19 cellular contexts compared by ENCODE assay signal in the genomic region with DNA sequence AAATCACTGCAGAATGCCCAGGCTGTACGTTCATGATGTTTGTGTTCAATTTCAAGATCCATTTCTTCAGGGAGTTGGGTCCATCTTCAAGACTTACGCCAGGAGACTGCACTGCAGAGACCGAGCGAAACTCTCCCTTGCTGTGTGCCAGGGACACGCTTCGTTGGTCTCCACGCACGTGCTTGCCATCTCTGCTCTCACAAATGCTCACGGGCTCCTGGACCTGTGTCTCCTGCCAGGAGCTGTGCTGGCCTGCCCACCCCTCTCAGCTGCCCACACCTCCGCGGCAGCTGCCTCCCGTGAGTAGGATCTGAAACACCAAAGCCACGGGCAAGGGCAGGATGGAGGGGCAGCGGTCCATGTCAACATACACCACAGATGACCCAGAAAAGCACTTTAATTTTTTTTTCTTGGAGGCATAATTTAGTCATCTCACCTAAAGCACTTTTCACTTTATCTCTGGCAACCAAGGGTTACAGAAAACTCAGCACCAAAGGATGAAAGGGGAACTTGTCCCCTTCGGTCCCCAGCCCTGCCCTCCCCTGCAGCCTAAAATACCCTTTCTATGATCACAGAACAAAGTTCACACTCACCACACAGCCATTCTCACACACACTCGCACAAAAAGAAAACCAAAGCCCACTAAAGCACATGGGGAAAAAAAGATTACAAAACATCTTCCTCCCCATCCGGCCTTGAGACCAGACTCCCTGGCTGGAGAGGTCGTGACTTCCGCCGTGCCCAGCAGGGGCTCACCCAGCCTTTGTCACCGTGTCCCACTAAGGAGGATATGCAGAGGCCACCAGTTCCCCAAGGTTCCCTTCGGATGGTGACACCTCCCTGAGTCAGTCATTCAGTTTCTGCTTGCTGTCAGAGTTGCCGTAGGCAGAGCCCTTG.
DNase-seq lines count a peak whose midpoint lies in the region; ATAC-seq, FAIRE-seq and TF ChIP-seq lines count a peak whose summit lies in the region.
"Had no signal": no experiment of that assay in that cellular context is flagged by ENCODE, and none has a peak within 500 bp of the region (broad histone marks: within the 10 kb centered on the region; RNA-seq: fewer than 3 reads in every experiment).

No MANE protein-coding gene starts in this region.

- POLR2A ChIA-PET in GM12878 (lab: Charles Lee), result no interaction called here

- no peak for DNase-seq in T-helper 2 cell treated with Interferon-gamma antibody and Interleukin-4, amounts not matched to agents 5 μg/mL and 100 μg/mL, for 36 hours (ENCODE audit: low spot score)
- DNase-seq in T-helper 2 cell (no peak), GM12878 (ENCODE audit: low read depth, low spot score) (peak; percentile 4), DMS 273 (lab: John Stamatoyannopoulos, UW; ENCODE audit: unreplicated experiment) (no peak), NCI-H1092 (lab: John Stamatoyannopoulos, UW) (no peak)
- peak in 1 of 2 donors; percentile 36 for DNase-seq in stimulated activated effector memory CD8-positive, alpha-beta T cell treated with anti-CD3 and anti-CD28 coated beads, Interleukin-12 subunit alpha, Interleukin-12 subunit beta, amount 100 ng/mL, for 72 hours (ENCODE audit: low spot score in 2 of 2)
- DNase-seq: activated CD8-positive, alpha-beta T cell treated with anti-CD3 and anti-CD28 coated beads for 36 hours; activated naive CD8-positive, alpha-beta T cell treated with anti-CD3 and anti-CD28 coated beads, Interleukin-2, amount 10 ng/mL, durations not matched to agents 7 days and 5 days; EL; foreskin melanocyte; KG1; NCI-H446; small intestine had no signal

- H2AFZ ChIP-seq in GM12878 (ENCODE audit: control insufficient read depth, low read depth, low read length), result no peak overlapping the region

- no peak for TF ChIP-seq RAD21 in GM12878 (IDR thresholded peaks at IDR 0.05; ENCODE audit: insufficient read depth, low read depth, low read length)

- 68% methylated on average over 23 of the region's 23 CpGs for WGBS in GM12878 (ENCODE audit: insufficient coverage, insufficient replicate concordance, low lambda C conversion rate, missing lambda C conversion rate)

- SMC1A ChIA-PET in GM12878 (lab: Charles Lee; ENCODE audit: uncharacterized antibody, unreplicated experiment), result interaction anchor here (0.9 to 1.1 kb wide), 2 partner anchors 235 to 237 kb away, joined by 3 to 4 read pairs; no protein-coding TSS in a partner anchor

- RAD21 ChIA-PET in GM12878 (lab: Charles Lee; ENCODE audit: unreplicated experiment), result interaction anchor here (0.9 kb wide), 1 partner anchor 34 kb away, joined by 3 read pairs; no protein-coding TSS in a partner anchor

- peaks cover 13% of the 10 kb centered on the region for H3K4me1 ChIP-seq in GM12878 (ENCODE audit: control insufficient read depth, insufficient read depth, low read length)
- H3K4me1 ChIP-seq: upper lobe of left lung had no signal

- intact Hi-C loops in GM12878 (cut with micrococcal nuclease; ENCODE audit: unreplicated experiment), result no loop called here

- in situ Hi-C loops in GM12878 (cut with MboI), result loop anchor here (25.0 kb wide), 1 partner anchor 226 kb away; no protein-coding TSS in a partner anchor

- no peaks in the 10 kb centered on the region for H4K20me1 ChIP-seq in GM12878 (ENCODE audit: control insufficient read depth, insufficient read depth)

- no peak for TF ChIP-seq POLR2A in GM12878 (IDR thresholded peaks at IDR 0.05; ENCODE audit: low read depth, low read length)

- no peak for TF ChIP-seq CTCF in GM12878 (IDR thresholded peaks at IDR 0.05 in 2 of 3, conservative IDR thresholded peaks at IDR 0.05 in 1 of 3; ENCODE audit: control insufficient read depth in 2 of 3, extremely low read depth in 1 of 3, insufficient read depth in 1 of 3, low read depth in 3 of 3, low read length in 3 of 3)

- no peaks in the 10 kb centered on the region for H3K9me3 ChIP-seq in GM12878 (replicated peaks; ENCODE audit: control insufficient read depth, insufficient read depth, low read length)
- H3K9me3 ChIP-seq: upper lobe of left lung had no signal

- no peaks in the 10 kb centered on the region; a peak in 2 of 4 replicates for H3K36me3 ChIP-seq in GM12878 (ENCODE audit: control insufficient read depth in 2 of 2, insufficient read depth in 2 of 2, low read length in 1 of 2)

- H3K27me3 ChIP-seq in GM12878 (replicated peaks in 1 of 2; ENCODE audit: control insufficient read depth in 2 of 2, insufficient read depth in 2 of 2, low read length in 1 of 2), result no peaks in the 10 kb centered on the region
- H3K27me3 ChIP-seq: upper lobe of left lung had no signal

- no TSS peak for BruUV-seq in GM12878 (replicated peaks; lab: Mats Ljungman, UMichigan)

- H3K9me3 Mint-ChIP-seq in T-helper 2 cell treated with Interferon-gamma antibody and Interleukin-4, amounts not matched to agents 5 μg/mL and 100 μg/mL, for 36 hours, result no peaks in the 10 kb centered on the region
- H3K9me3 Mint-ChIP-seq in stimulated activated effector memory CD8-positive, alpha-beta T cell treated with anti-CD3 and anti-CD28 coated beads, Interleukin-12 subunit alpha, Interleukin-12 subunit beta, amount 100 ng/mL, for 72 hours, result no peaks in the 10 kb centered on the region
- H3K9me3 Mint-ChIP-seq: activated CD8-positive, alpha-beta T cell treated with anti-CD3 and anti-CD28 coated beads for 36 hours; activated naive CD8-positive, alpha-beta T cell treated with anti-CD3 and anti-CD28 coated beads, Interleukin-2, amount 10 ng/mL, durations not matched to agents 7 days and 5 days; nephron had no signal

- no peak for TF ChIP-seq EP300 in GM12878 (IDR thresholded peaks at IDR 0.05; ENCODE audit: borderline replicate concordance in 1 of 2, control insufficient read depth in 1 of 2, low read depth in 2 of 2, low read length in 2 of 2)

- H3K4me2 ChIP-seq in GM12878 (ENCODE audit: control insufficient read depth, insufficient read depth), result peak overlapping the region; percentile 31

- no peak overlapping the region for H3K9ac ChIP-seq in GM12878 (ENCODE audit: control insufficient read depth, insufficient read depth, low read length)

- FAIRE-seq in GM12878 (lab: Jason Lieb, UNC), result no peak
- FAIRE-seq: small intestine had no signal

- H3K27ac Mint-ChIP-seq in T-helper 2 cell treated with Interferon-gamma antibody and Interleukin-4, amounts not matched to agents 5 μg/mL and 100 μg/mL, for 36 hours, result peak overlapping the region; percentile 17
- peak overlapping the region; percentile 72 for H3K27ac Mint-ChIP-seq in stimulated activated effector memory CD8-positive, alpha-beta T cell treated with anti-CD3 and anti-CD28 coated beads, Interleukin-12 subunit alpha, Interleukin-12 subunit beta, amount 100 ng/mL, for 72 hours
- H3K27ac Mint-ChIP-seq: activated CD8-positive, alpha-beta T cell treated with anti-CD3 and anti-CD28 coated beads for 36 hours; activated naive CD8-positive, alpha-beta T cell treated with anti-CD3 and anti-CD28 coated beads, Interleukin-2, amount 10 ng/mL, durations not matched to agents 7 days and 5 days had no signal

- CTCF ChIA-PET in GM12878 (lab: Yijun Ruan, JAX), result interaction anchor here (0.6 to 1.0 kb wide), 3 partner anchors 144 to 235 kb away, joined by 3 read pairs; no protein-coding TSS in a partner anchor

- H3K27me3 Mint-ChIP-seq in T-helper 2 cell treated with Interferon-gamma antibody and Interleukin-4, amounts not matched to agents 5 μg/mL and 100 μg/mL, for 36 hours (ENCODE audit: low read depth), result no peaks in the 10 kb centered on the region
- H3K27me3 Mint-ChIP-seq: activated CD8-positive, alpha-beta T cell treated with anti-CD3 and anti-CD28 coated beads for 36 hours; activated naive CD8-positive, alpha-beta T cell treated with anti-CD3 and anti-CD28 coated beads, Interleukin-2, amount 10 ng/mL, durations not matched to agents 7 days and 5 days had no signal

- peak; percentile 45 for ATAC-seq in HG03442 (IDR thresholded peaks at IDR 0.05; ENCODE audit: unreplicated experiment)
- ATAC-seq in GM12878, result peak; percentile 69
- ATAC-seq in stimulated activated effector memory CD8-positive, alpha-beta T cell treated with anti-CD3 and anti-CD28 coated beads, Interleukin-12 subunit alpha, Interleukin-12 subunit beta, amount 100 ng/mL, for 72 hours, result peak; percentile 45
- no peak for ATAC-seq in GM21367 (IDR thresholded peaks at IDR 0.05; ENCODE audit: unreplicated experiment)
- ATAC-seq: activated CD8-positive, alpha-beta T cell treated with anti-CD3 and anti-CD28 coated beads for 36 hours had no signal

- no peak overlapping the region for H3K4me3 Mint-ChIP-seq in T-helper 2 cell treated with Interferon-gamma antibody and Interleukin-4, amounts not matched to agents 5 μg/mL and 100 μg/mL, for 36 hours
- H3K4me3 Mint-ChIP-seq in stimulated activated effector memory CD8-positive, alpha-beta T cell treated with anti-CD3 and anti-CD28 coated beads, Interleukin-12 subunit alpha, Interleukin-12 subunit beta, amount 100 ng/mL, for 72 hours, result no peak overlapping the region
- H3K4me3 Mint-ChIP-seq: activated CD8-positive, alpha-beta T cell treated with anti-CD3 and anti-CD28 coated beads for 36 hours; activated naive CD8-positive, alpha-beta T cell treated with anti-CD3 and anti-CD28 coated beads, Interleukin-2, amount 10 ng/mL, durations not matched to agents 7 days and 5 days; nephron had no signal

- no peaks in the 10 kb centered on the region for H3K4me1 Mint-ChIP-seq in T-helper 2 cell treated with Interferon-gamma antibody and Interleukin-4, amounts not matched to agents 5 μg/mL and 100 μg/mL, for 36 hours (ENCODE audit: low read depth)
- H3K4me1 Mint-ChIP-seq in stimulated activated effector memory CD8-positive, alpha-beta T cell treated with anti-CD3 and anti-CD28 coated beads, Interleukin-12 subunit alpha, Interleukin-12 subunit beta, amount 100 ng/mL, for 72 hours, result peaks cover 6% of the 10 kb centered on the region
- H3K4me1 Mint-ChIP-seq: activated naive CD8-positive, alpha-beta T cell treated with anti-CD3 and anti-CD28 coated beads, Interleukin-2, amount 10 ng/mL, durations not matched to agents 7 days and 5 days had no signal

- no peaks in the 10 kb centered on the region for H3K79me2 ChIP-seq in GM12878 (ENCODE audit: control insufficient read depth, insufficient read depth, low read length)

- peaks cover 8% of the 10 kb centered on the region for H3K36me3 Mint-ChIP-seq in T-helper 2 cell treated with Interferon-gamma antibody and Interleukin-4, amounts not matched to agents 5 μg/mL and 100 μg/mL, for 36 hours (ENCODE audit: low read depth)
- peaks cover 32% of the 10 kb centered on the region for H3K36me3 Mint-ChIP-seq in stimulated activated effector memory CD8-positive, alpha-beta T cell treated with anti-CD3 and anti-CD28 coated beads, Interleukin-12 subunit alpha, Interleukin-12 subunit beta, amount 100 ng/mL, for 72 hours
- H3K36me3 Mint-ChIP-seq: activated naive CD8-positive, alpha-beta T cell treated with anti-CD3 and anti-CD28 coated beads, Interleukin-2, amount 10 ng/mL, durations not matched to agents 7 days and 5 days had no signal

- no peak overlapping the region for H3K27ac ChIP-seq in GM12878 (ENCODE audit: control insufficient read depth, insufficient read depth)
- H3K27ac ChIP-seq: coronary artery, SK-N-MC, upper lobe of left lung had no signal

- no peak overlapping the region for H3K4me3 ChIP-seq in GM12878
- H3K4me3 ChIP-seq: coronary artery, SK-N-MC, upper lobe of left lung had no signal

TF ChIP-seq in GM12878, 131 proteins besides CTCF, POLR2A, EP300 and RAD21 (continues in another document):
- TF ChIP-seq PAX5 (IDR thresholded peaks at IDR 0.05; ENCODE audit: borderline replicate concordance, low read depth, low read length) (peak; percentile 88), BHLHE40 (IDR thresholded peaks at IDR 0.05; ENCODE audit: borderline replicate concordance in 1 of 2, low read depth in 2 of 2, low read length in 1 of 2) (peak; percentile 84 to 92)
